8 cellular contexts compared by ENCODE assay signal in genomic region chr14:95774265-95775160, GRCh38.
DNase-seq lines count a peak whose midpoint lies in the region; ATAC-seq and TF ChIP-seq lines count a peak whose summit lies in the region.

No MANE protein-coding gene starts in this region.

- no peak overlapping the region for H3K4me2 ChIP-seq in H9 (ENCODE audit: insufficient read depth, insufficient read length, low read length)
- no peak overlapping the region for H3K4me2 ChIP-seq in OCI-LY3 (ENCODE audit: low read length)

- POLR2A ChIA-PET in CD8-positive, alpha-beta memory T cell (lab: Charles Lee), result no interaction called here

- H4K91ac ChIP-seq in H9 (ENCODE audit: insufficient read length, low read depth, low read length), result no peak overlapping the region

- H3K4me3 ChIP-seq in CD8-positive, alpha-beta memory T cell (ENCODE audit: low read length), result no peak overlapping the region
- H3K4me3 ChIP-seq in OCI-LY3 (ENCODE audit: low read length), result no peak overlapping the region
- H3K4me3 ChIP-seq in foreskin fibroblast (ENCODE audit: low read depth in 1 of 2, low read length in 2 of 2), result no peak overlapping the region

- H3K4me1 Mint-ChIP-seq in CD8-positive, alpha-beta memory T cell, result no peaks in the 10 kb centered on the region
- H3K4me1 Mint-ChIP-seq in H9, result peaks cover 17 to 18% of the 10 kb centered on the region in 2 experiments
- no peaks in the 10 kb centered on the region for H3K4me1 Mint-ChIP-seq in activated T-cell treated with anti-CD3 and anti-CD28 coated beads, Interleukin-2, amount 50 U/mL, for 72 hours (ENCODE audit: low read depth)

- peak in 4 of 5 donors; percentile 7 to 22 (median 12) for DNase-seq in CD8-positive, alpha-beta memory T cell
- peak; percentile 66 for DNase-seq in H9
- DNase-seq in activated T-cell treated with anti-CD3 and anti-CD28 coated beads, Interleukin-2, amount 50 U/mL, for 72 hours, result peak; percentile 41 to 50
- DNase-seq in foreskin fibroblast, result peak; percentile 14 to 69
- peak; percentile 16 for DNase-seq in putamen (ENCODE audit: low spot score)

- no peaks in the 10 kb centered on the region for H3K23me2 ChIP-seq in H9 (ENCODE audit: insufficient read length, low read depth, low read length, poor library complexity, severe bottlenecking)

- H4K8ac ChIP-seq in H9 (replicated peaks; ENCODE audit: insufficient read length, low read depth, low read length), result no peak overlapping the region

- H3K27ac ChIP-seq in CD8-positive, alpha-beta memory T cell (ENCODE audit: low read depth, low read length), result no peak overlapping the region
- no peak overlapping the region for H3K27ac ChIP-seq in H9 (ENCODE audit: insufficient read length, low read depth, low read length)
- no peak overlapping the region for H3K27ac ChIP-seq in OCI-LY3 (ENCODE audit: low read length)

- H3K9me3 ChIP-seq in CD8-positive, alpha-beta memory T cell (ENCODE audit: low read length), result no peaks in the 10 kb centered on the region
- H3K9me3 ChIP-seq in H9 (ENCODE audit: control insufficient read depth, low read depth, low read length) (no peaks in the 10 kb centered on the region), OCI-LY3 (ENCODE audit: insufficient read depth, low read length) (no peaks in the 10 kb centered on the region)

- H3K14ac ChIP-seq in H9 (ENCODE audit: insufficient read depth, low read length), result no peak overlapping the region

- H3K4me1 ChIP-seq in CD8-positive, alpha-beta memory T cell (ENCODE audit: insufficient read depth, low read length), result no peaks in the 10 kb centered on the region
- no peaks in the 10 kb centered on the region for H3K4me1 ChIP-seq in H9 (ENCODE audit: insufficient read depth, low read length)
- H3K4me1 ChIP-seq in OCI-LY3 (ENCODE audit: low read length), result no peaks in the 10 kb centered on the region

- no peak overlapping the region for H3K23ac ChIP-seq in H9 (ENCODE audit: insufficient read length, low read depth, low read length)

- no peak overlapping the region for H2BK12ac ChIP-seq in H9 (ENCODE audit: insufficient read length, low read depth, low read length)

- H3K56ac ChIP-seq in H9 (ENCODE audit: insufficient read length, low read depth, low read length), result no peak overlapping the region

- H3T11ph ChIP-seq in H9 (ENCODE audit: low read length), result no peak overlapping the region

- WGBS in H9 (ENCODE audit: extremely low coverage, insufficient read length, low lambda C conversion rate), result no CpG with 5 or more reads among the region's 28 CpGs

- H2BK5ac ChIP-seq in H9 (ENCODE audit: insufficient read length, low read length), result no peak overlapping the region

- H3K79me1 ChIP-seq in H9 (ENCODE audit: insufficient read depth, low read depth, low read length, poor library complexity, severe bottlenecking), result no peaks in the 10 kb centered on the region

- H4K20me1 ChIP-seq in H9 (ENCODE audit: control insufficient read depth, insufficient read depth, insufficient read length) (no peaks in the 10 kb centered on the region), OCI-LY3 (ENCODE audit: insufficient read depth, low read length) (no peaks in the 10 kb centered on the region)

- CTCF ChIA-PET in CD8-positive, alpha-beta memory T cell (lab: Charles Lee), result interaction anchor here (0.6 to 2.3 kb wide), 8 partner anchors 9 to 345 kb away, joined by 3 to 12 read pairs (median 4); no protein-coding TSS in a partner anchor

- no peak overlapping the region for H3K18ac ChIP-seq in H9 (ENCODE audit: insufficient read length, low read depth, low read length)

- H2BK20ac ChIP-seq in H9 (ENCODE audit: low read depth, low read length, poor library complexity, severe bottlenecking), result no peak overlapping the region

- TF ChIP-seq CTCF in H9 (conservative IDR thresholded peaks at IDR 0.05), result peak; percentile 92
- peak; percentile 89 for TF ChIP-seq CTCF in OCI-LY3 (IDR thresholded peaks at IDR 0.05; ENCODE audit: low read depth, low read length)
- peak; percentile 87 for TF ChIP-seq CTCF in foreskin fibroblast (IDR thresholded peaks at IDR 0.05; ENCODE audit: low read depth, low read length)

- ATAC-seq in activated T-cell treated with anti-CD3 and anti-CD28 coated beads, Interleukin-2, amount 50 U/mL, for 72 hours (replicated peaks in 1 of 2), result no peak
- no peak for ATAC-seq in HG02571 (IDR thresholded peaks at IDR 0.05; ENCODE audit: unreplicated experiment)
- ATAC-seq in HG03439 (IDR thresholded peaks at IDR 0.05; ENCODE audit: unreplicated experiment), result no peak

- H3K36me3 ChIP-seq in CD8-positive, alpha-beta memory T cell (ENCODE audit: insufficient read depth, low read length), result no peaks in the 10 kb centered on the region
- H3K36me3 ChIP-seq in OCI-LY3 (replicated peaks; ENCODE audit: low read depth, low read length), result no peaks in the 10 kb centered on the region

- no peak overlapping the region for H3K4ac ChIP-seq in H9 (ENCODE audit: low read depth, low read length)

- H4K5ac ChIP-seq in H9 (ENCODE audit: insufficient read length, low read depth, low read length), result no peak overlapping the region

- H2AFZ ChIP-seq in H9 (ENCODE audit: low read length), result no peak overlapping the region
- H2AFZ ChIP-seq in OCI-LY3 (ENCODE audit: low read depth, low read length), result no peak overlapping the region

- H3K4me3 Mint-ChIP-seq in CD8-positive, alpha-beta memory T cell, result no peak overlapping the region
- H3K4me3 Mint-ChIP-seq in H9, result no peak overlapping the region
- H3K4me3 Mint-ChIP-seq in activated T-cell treated with anti-CD3 and anti-CD28 coated beads, Interleukin-2, amount 50 U/mL, for 72 hours, result no peak overlapping the region

- no peak overlapping the region for H2AK5ac ChIP-seq in H9 (ENCODE audit: insufficient read length, low read length)

- H3K27me3 ChIP-seq in CD8-positive, alpha-beta memory T cell (ENCODE audit: insufficient read depth, low read length, poor library complexity, severe bottlenecking), result no peaks in the 10 kb centered on the region
- peaks cover 4% of the 10 kb centered on the region; the same call in 1 of the 2 replicates for H3K27me3 ChIP-seq in H9 (ENCODE audit: insufficient read depth, low read length)
- H3K27me3 ChIP-seq in OCI-LY3 (ENCODE audit: low read depth, low read length), result no peaks in the 10 kb centered on the region

- H3K79me2 ChIP-seq in H9 (ENCODE audit: insufficient read depth, low read length) (no peaks in the 10 kb centered on the region), OCI-LY3 (ENCODE audit: low read length) (no peaks in the 10 kb centered on the region)

- peaks cover 6 to 26% of the 10 kb centered on the region in 2 donors for H3K27me3 Mint-ChIP-seq in CD8-positive, alpha-beta memory T cell
- H3K27me3 Mint-ChIP-seq in H9 (ENCODE audit: low read depth), result peaks cover 44% of the 10 kb centered on the region
- peaks cover 29% of the 10 kb centered on the region for H3K27me3 Mint-ChIP-seq in activated T-cell treated with anti-CD3 and anti-CD28 coated beads, Interleukin-2, amount 50 U/mL, for 72 hours (ENCODE audit: low read depth)

- no peak overlapping the region for H2BK15ac ChIP-seq in H9 (ENCODE audit: low read depth, low read length)

- H3K9ac ChIP-seq in H9 (ENCODE audit: extremely low read depth, insufficient read length, low read length) (no peak overlapping the region), OCI-LY3 (ENCODE audit: low read length) (no peak overlapping the region)

- H3K27ac Mint-ChIP-seq in CD8-positive, alpha-beta memory T cell, result no peak overlapping the region
- H3K27ac Mint-ChIP-seq in H9, result no peak overlapping the region
- no peak overlapping the region for H3K27ac Mint-ChIP-seq in activated T-cell treated with anti-CD3 and anti-CD28 coated beads, Interleukin-2, amount 50 U/mL, for 72 hours

- no peak overlapping the region for H2BK120ac ChIP-seq in H9 (ENCODE audit: low read depth, low read length, poor library complexity, severe bottlenecking)

- H3K36me3 Mint-ChIP-seq in CD8-positive, alpha-beta memory T cell, result no peaks in the 10 kb centered on the region
- no peaks in the 10 kb centered on the region for H3K36me3 Mint-ChIP-seq in H9 (ENCODE audit: insufficient read depth in 1 of 3, low read depth in 3 of 3)
- no peaks in the 10 kb centered on the region for H3K36me3 Mint-ChIP-seq in activated T-cell treated with anti-CD3 and anti-CD28 coated beads, Interleukin-2, amount 50 U/mL, for 72 hours (ENCODE audit: insufficient read depth in 2 of 2)

- no peaks in the 10 kb centered on the region for H3K9me3 Mint-ChIP-seq in CD8-positive, alpha-beta memory T cell
- H3K9me3 Mint-ChIP-seq in H9, result no peaks in the 10 kb centered on the region
- no peaks in the 10 kb centered on the region for H3K9me3 Mint-ChIP-seq in activated T-cell treated with anti-CD3 and anti-CD28 coated beads, Interleukin-2, amount 50 U/mL, for 72 hours

Comparison
In these comparisons a context has a peak if more than half of its experiments do, and no peak if none do; other contexts are left out.
1. DNase-seq: peak in every context shown above with its lines; median percentile 66 in H9; 46 in activated T-cell treated with anti-CD3 and anti-CD28 coated beads, Interleukin-2, amount 50 U/mL, for 72 hours; 42 in foreskin fibroblast; 16 in putamen; 12 in CD8-positive, alpha-beta memory T cell.